Comparison of ENCODE assay signal across 10 cellular contexts in the genomic region with DNA sequence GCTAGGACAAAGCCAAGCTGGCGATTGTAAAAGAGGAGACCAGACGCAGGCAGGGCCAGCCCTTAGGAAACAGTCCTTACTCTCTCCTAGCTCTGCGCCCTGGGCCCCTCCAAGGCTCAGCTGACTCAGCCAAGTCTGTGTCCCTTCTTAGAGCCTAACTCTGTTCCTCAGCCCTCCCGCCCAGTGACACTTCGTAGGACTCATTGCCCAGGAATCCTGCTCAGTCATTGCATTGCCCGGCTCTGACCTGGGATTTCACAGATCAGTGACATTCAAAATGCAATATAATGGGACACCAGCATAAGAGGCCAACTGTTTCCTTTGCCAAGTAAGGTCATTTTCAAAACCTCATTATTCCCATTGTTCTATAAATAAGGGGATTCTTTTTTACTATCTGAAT.
DNase-seq lines count a peak whose midpoint lies in the region; ATAC-seq, FAIRE-seq and TF ChIP-seq lines count a peak whose summit lies in the region.
"Had no signal": no experiment of that assay in that cellular context is flagged by ENCODE, and none has a peak within 500 bp of the region (broad histone marks: within the 10 kb centered on the region; RNA-seq: fewer than 3 reads in every experiment).

No MANE protein-coding gene starts in this region.

- no peaks in the 10 kb centered on the region for H3K36me3 ChIP-seq in endodermal cell (ENCODE audit: control insufficient read depth, insufficient read depth, low read length)

- H3K4me3 ChIP-seq in endodermal cell (ENCODE audit: low read length): no peak overlapping the region

- H3K4me1 Mint-ChIP-seq in endodermal cell (peaks cover 25% of the 10 kb centered on the region), nephron progenitor cell (peaks cover 72% of the 10 kb centered on the region), T-helper 17 cell (peaks cover 8% of the 10 kb centered on the region)

- no peaks in the 10 kb centered on the region for H3K27me3 ChIP-seq in endodermal cell (ENCODE audit: control insufficient read depth, insufficient read depth, low read length, poor library complexity, severe bottlenecking)

- WGBS in endodermal cell (ENCODE audit: insufficient coverage in 1 of 2, insufficient read length in 1 of 2), 2 experiments: 68 to 79% methylated on average over 2 to 6 of the region's 6 CpGs

- ATAC-seq in T-helper 17 cell: no peak
- ATAC-seq in GM21619 (IDR thresholded peaks at IDR 0.05; ENCODE audit: unreplicated experiment): no peak

- H3K27ac ChIP-seq in endodermal cell (ENCODE audit: low read depth, low read length): peak overlapping the region; percentile 32
- H3K27ac ChIP-seq: parathyroid adenoma had no signal

- H3K9me3 Mint-ChIP-seq in endodermal cell: no peaks in the 10 kb centered on the region
- no peaks in the 10 kb centered on the region for H3K9me3 Mint-ChIP-seq in nephron progenitor cell

- no peaks in the 10 kb centered on the region for H3K9me3 ChIP-seq in endodermal cell (ENCODE audit: control insufficient read depth, low read length)
- no peaks in the 10 kb centered on the region for H3K9me3 ChIP-seq in T-helper 17 cell (ENCODE audit: control insufficient read depth, low read length, poor library complexity, severe bottlenecking)

- H3K4me1 ChIP-seq in endodermal cell (ENCODE audit: control insufficient read depth, insufficient read depth, low read length): no peaks in the 10 kb centered on the region
- H3K4me1 ChIP-seq: parathyroid adenoma had no signal

- H3K36me3 Mint-ChIP-seq in endodermal cell (ENCODE audit: low read depth) (no peaks in the 10 kb centered on the region), nephron progenitor cell (ENCODE audit: low read depth) (no peaks in the 10 kb centered on the region), T-helper 17 cell (ENCODE audit: low read depth) (no peaks in the 10 kb centered on the region)

- no peak overlapping the region for H3K4me3 Mint-ChIP-seq in endodermal cell
- H3K4me3 Mint-ChIP-seq in nephron progenitor cell: no peak overlapping the region
- H3K4me3 Mint-ChIP-seq in T-helper 17 cell: no peak overlapping the region

- FAIRE-seq in GM12891 (lab: Jason Lieb, UNC): no peak

- H3K9ac ChIP-seq in endodermal cell (ENCODE audit: extremely low read depth, low read length, poor library complexity, severe bottlenecking): no peak overlapping the region
- H3K9ac ChIP-seq: parathyroid adenoma had no signal

- TF ChIP-seq POLR2A in GM12891 (IDR thresholded peaks at IDR 0.05; ENCODE audit: low read depth, low read length): no peak

- no peaks in the 10 kb centered on the region for H3K27me3 Mint-ChIP-seq in endodermal cell (ENCODE audit: insufficient read depth)
- H3K27me3 Mint-ChIP-seq in nephron progenitor cell (ENCODE audit: low read depth, poor library complexity): peaks cover 14% of the 10 kb centered on the region
- H3K27me3 Mint-ChIP-seq in T-helper 17 cell: peaks cover 23% of the 10 kb centered on the region

- H3K27ac Mint-ChIP-seq in endodermal cell (no peak overlapping the region), nephron progenitor cell (peak overlapping the region; percentile 54), T-helper 17 cell (no peak overlapping the region)

- TF ChIP-seq CTCF in endodermal cell (conservative IDR thresholded peaks at IDR 0.05) (no peak), nephron progenitor cell (IDR thresholded peaks at IDR 0.05) (no peak)

- DNase-seq in Ammon's horn (ENCODE audit: low spot score): peak; percentile 50
- DNase-seq in NCI-H226: peak; percentile 36
- peak; percentile 82 for DNase-seq in endodermal cell
- DNase-seq in nephron progenitor cell: no peak
- no peak for DNase-seq in T-helper 17 cell
- DNase-seq in cerebellar cortex (ENCODE audit: low spot score): no peak
- no peak for DNase-seq in GM12891 (ENCODE audit: insufficient read length, low spot score)
- DNase-seq: NCI-H1694 had no signal

TF ChIP-seq in GM12891, 5 proteins besides CTCF, POLR2A, EP300 and RAD21:
- TF ChIP-seq PAX5 (IDR thresholded peaks at IDR 0.05; ENCODE audit: insufficient read depth, low read length, severe bottlenecking) (no peak), POLR2AphosphoS5 (IDR thresholded peaks at IDR 0.05; ENCODE audit: low read depth, low read length) (no peak), POU2F2 (IDR thresholded peaks at IDR 0.05; ENCODE audit: low read depth, low read length) (no peak), TAF1 (IDR thresholded peaks at IDR 0.05; ENCODE audit: low read depth, low read length) (no peak), SPI1 (IDR thresholded peaks at IDR 0.05; ENCODE audit: low read depth, low read length) (no peak)

Comparison
In these comparisons a context has a peak if more than half of its experiments do, and no peak if none do; other contexts are left out.
1. DNase-seq: peak in Ammon's horn (single experiment), NCI-H226 (single experiment) and endodermal cell (single experiment); none in nephron progenitor cell (single experiment), T-helper 17 cell (0 of 3), cerebellar cortex (single experiment) and GM12891 (single experiment).